9 cellular contexts compared by ENCODE assay signal in the genomic region with DNA sequence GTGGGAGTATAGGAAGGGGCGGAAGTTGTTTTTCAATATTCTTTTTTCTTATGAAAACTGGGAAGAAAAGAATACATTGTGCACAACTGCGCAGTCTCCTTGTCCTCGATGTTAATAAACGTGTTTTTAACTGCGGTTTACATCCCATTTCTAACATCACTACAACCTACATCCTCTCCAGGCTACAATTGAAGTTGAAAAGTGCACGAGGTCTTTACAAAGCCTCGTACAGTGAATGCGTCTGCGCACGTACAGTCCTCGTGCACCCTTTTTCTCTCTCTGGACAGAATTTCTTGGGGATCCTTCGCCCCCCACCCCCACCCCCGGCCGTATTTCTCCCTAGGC.
A peak's percentile ranks its signal among the peaks of the same experiment; 100 is the strongest.
DNase-seq lines count a peak whose midpoint lies in the region; ATAC-seq and TF ChIP-seq lines count a peak whose summit lies in the region.
"Had no signal": no experiment of that assay in that cellular context is flagged by ENCODE, and none has a peak within 500 bp of the region (broad histone marks: within the 10 kb centered on the region; RNA-seq: fewer than 3 reads in every experiment).

No MANE protein-coding gene starts in this region.

- peak overlapping the region; percentile 75 for H3K4me3 Mint-ChIP-seq in GM23338
- peak overlapping the region; percentile 56 for H3K4me3 Mint-ChIP-seq in activated CD8-positive, alpha-beta T cell treated with anti-CD3 and anti-CD28 coated beads, Interleukin-2, amount 10 ng/mL, durations not matched to agents 7 days and 5 days

- H3K27ac ChIP-seq in GM23338 (ENCODE audit: low read depth) (no peak overlapping the region), iPS-18a (ENCODE audit: low read length) (no peak overlapping the region), aorta (ENCODE audit: low read depth in 1 of 2, low read length in 2 of 2) (no peak overlapping the region)

- H3K4me2 ChIP-seq in GM23338 (peak overlapping the region; percentile 91), skeletal muscle satellite cell (ENCODE audit: low read length) (peak overlapping the region; percentile 89)

- ATAC-seq in GM23338 = no peak
- ATAC-seq in activated CD8-positive, alpha-beta T cell treated with anti-CD3 and anti-CD28 coated beads, Interleukin-2, amount 10 ng/mL, durations not matched to agents 7 days and 5 days = no peak
- ATAC-seq in aorta (ENCODE audit: low FRiP score) = no peak

- no peak for TF ChIP-seq CTCF in GM23338 (conservative IDR thresholded peaks at IDR 0.05; ENCODE audit: low read depth in 2 of 2)

- H3K79me2 ChIP-seq in GM23338 (replicated peaks; ENCODE audit: insufficient read depth) = no peaks in the 10 kb centered on the region

- peaks cover 42% of the 10 kb centered on the region for H3K27me3 ChIP-seq in GM23338 (ENCODE audit: insufficient read depth)
- H3K27me3 ChIP-seq in iPS-18a (ENCODE audit: control insufficient read depth, insufficient read depth, low read length) = peaks cover 36% of the 10 kb centered on the region
- H3K27me3 ChIP-seq in skeletal muscle satellite cell (ENCODE audit: control insufficient read depth, insufficient read depth, low read length) = peaks cover 20% of the 10 kb centered on the region
- no peaks in the 10 kb centered on the region for H3K27me3 ChIP-seq in aorta (ENCODE audit: control insufficient read depth in 1 of 2, insufficient read depth in 2 of 2, low read length in 1 of 2)

- intact Hi-C loops in aorta (cut with DNase I) = no loop called here

- peaks cover 6% of the 10 kb centered on the region; the same call in 1 of the 2 replicates for H3K9me2 ChIP-seq in GM23338 (ENCODE audit: insufficient read depth)

- peaks cover 6% of the 10 kb centered on the region for H3F3A ChIP-seq in GM23338 (replicated peaks; ENCODE audit: low read depth)

- CTCF ChIA-PET in activated CD8-positive, alpha-beta T cell treated with anti-CD3 and anti-CD28 coated beads, Interleukin-2, amount 10 ng/mL, durations not matched to agents 7 days and 5 days (lab: Charles Lee) = interaction anchor here (0.7 to 1.8 kb wide), 3 partner anchors 10 to 35 kb away, joined by 3 to 8 read pairs (median 3); no protein-coding TSS in a partner anchor

- peaks cover 27% of the 10 kb centered on the region for H3K27me3 Mint-ChIP-seq in GM23338 (ENCODE audit: insufficient read depth, low read depth, poor library complexity)
- peaks cover 26% of the 10 kb centered on the region for H3K27me3 Mint-ChIP-seq in activated CD8-positive, alpha-beta T cell treated with anti-CD3 and anti-CD28 coated beads, Interleukin-2, amount 10 ng/mL, durations not matched to agents 7 days and 5 days (ENCODE audit: low read depth)

- H3K9me3 ChIP-seq in iPS-18a (ENCODE audit: control insufficient read depth, low read depth, low read length) = peaks cover 5% of the 10 kb centered on the region
- H3K9me3 ChIP-seq in skeletal muscle satellite cell (replicated peaks; ENCODE audit: low read length) = no peaks in the 10 kb centered on the region
- H3K9me3 ChIP-seq in aorta (ENCODE audit: control insufficient read depth, low read length) = no peaks in the 10 kb centered on the region

- H3K36me3 ChIP-seq in GM23338 (ENCODE audit: insufficient read depth) (no peaks in the 10 kb centered on the region; the same call in 1 of the 2 replicates), iPS-18a (ENCODE audit: control insufficient read depth, low read depth, low read length) (no peaks in the 10 kb centered on the region), skeletal muscle satellite cell (ENCODE audit: insufficient read depth, low read length) (no peaks in the 10 kb centered on the region), aorta (ENCODE audit: control insufficient read depth in 1 of 2, insufficient read depth in 2 of 2, low read length in 1 of 2) (no peaks in the 10 kb centered on the region)

- POLR2A ChIA-PET in activated CD8-positive, alpha-beta T cell treated with anti-CD3 and anti-CD28 coated beads, Interleukin-2, amount 10 ng/mL, durations not matched to agents 7 days and 5 days (lab: Charles Lee) = no interaction called here

- peaks cover 9% of the 10 kb centered on the region; the same call in 1 of the 2 replicates for H3K4me1 ChIP-seq in GM23338 (ENCODE audit: insufficient read depth)
- peaks cover 5% of the 10 kb centered on the region for H3K4me1 ChIP-seq in iPS-18a (ENCODE audit: control insufficient read depth, low read depth, low read length)
- H3K4me1 ChIP-seq in skeletal muscle satellite cell (ENCODE audit: control insufficient read depth, insufficient read depth, low read length) = peaks cover 4% of the 10 kb centered on the region
- no peaks in the 10 kb centered on the region for H3K4me1 ChIP-seq in aorta (ENCODE audit: control insufficient read depth in 1 of 2, insufficient read depth in 2 of 2, low read length in 2 of 2)

- peak overlapping the region; percentile 99 for H2AFZ ChIP-seq in GM23338

- peaks cover 29% of the 10 kb centered on the region for H3K9me3 Mint-ChIP-seq in GM23338
- no peaks in the 10 kb centered on the region for H3K9me3 Mint-ChIP-seq in activated CD8-positive, alpha-beta T cell treated with anti-CD3 and anti-CD28 coated beads, Interleukin-2, amount 10 ng/mL, durations not matched to agents 7 days and 5 days (ENCODE audit: insufficient read depth)

- H3K4me1 Mint-ChIP-seq in GM23338 = peaks cover 14% of the 10 kb centered on the region
- peaks cover 11% of the 10 kb centered on the region for H3K4me1 Mint-ChIP-seq in activated CD8-positive, alpha-beta T cell treated with anti-CD3 and anti-CD28 coated beads, Interleukin-2, amount 10 ng/mL, durations not matched to agents 7 days and 5 days (ENCODE audit: low read depth)

- 19 to 25% methylated on average over 14 of the region's 14 CpGs for WGBS in aorta, 2 donors

- peak overlapping the region; percentile 66 for H3K4me3 ChIP-seq in GM23338
- H3K4me3 ChIP-seq in iPS-18a (ENCODE audit: low read length) = peak overlapping the region; percentile 60
- H3K4me3 ChIP-seq in skeletal muscle satellite cell (ENCODE audit: low read length) = peak overlapping the region; percentile 65
- peak overlapping the region in 1 of 2 donors; percentile 28 for H3K4me3 ChIP-seq in aorta (ENCODE audit: low read length in 2 of 2)
- H3K4me3 ChIP-seq: lung had no signal

- peaks cover 14% of the 10 kb centered on the region for H3K36me3 Mint-ChIP-seq in GM23338 (ENCODE audit: low read depth)
- H3K36me3 Mint-ChIP-seq in activated CD8-positive, alpha-beta T cell treated with anti-CD3 and anti-CD28 coated beads, Interleukin-2, amount 10 ng/mL, durations not matched to agents 7 days and 5 days (ENCODE audit: low read depth) = no peaks in the 10 kb centered on the region

- H3K9ac ChIP-seq in iPS-18a (ENCODE audit: low read length) (peak overlapping the region; percentile 4), skeletal muscle satellite cell (ENCODE audit: low read depth, low read length) (no peak overlapping the region)

- no peaks in the 10 kb centered on the region for H4K20me1 ChIP-seq in GM23338 (replicated peaks; ENCODE audit: insufficient read depth)

- no peak for DNase-seq in GM23338 (ENCODE audit: low spot score)
- DNase-seq in activated CD8-positive, alpha-beta T cell treated with anti-CD3 and anti-CD28 coated beads, Interleukin-2, amount 10 ng/mL, durations not matched to agents 7 days and 5 days = no peak
- DNase-seq in aorta = no peak
- no peak for DNase-seq in DMS 273 treated with DMSO at 0.1 percent for 48 hours (lab: John Stamatoyannopoulos, UW)
- no peak for DNase-seq in NCI-H2107 (lab: John Stamatoyannopoulos, UW)
- DNase-seq in LoVo (ENCODE audit: low spot score) = no peak

- H3K27ac Mint-ChIP-seq in GM23338 = no peak overlapping the region
- no peak overlapping the region for H3K27ac Mint-ChIP-seq in activated CD8-positive, alpha-beta T cell treated with anti-CD3 and anti-CD28 coated beads, Interleukin-2, amount 10 ng/mL, durations not matched to agents 7 days and 5 days

TF ChIP-seq in GM23338, 12 proteins besides CTCF, POLR2A, EP300 and RAD21 (continues in another document):
- TF ChIP-seq NANOG (IDR thresholded peaks at IDR 0.05; ENCODE audit: borderline replicate concordance) = no peak
- TF ChIP-seq EZH2 (IDR thresholded peaks at IDR 0.05; ENCODE audit: low read depth, unreplicated experiment) = no peak
- TF ChIP-seq, protein P1, sequence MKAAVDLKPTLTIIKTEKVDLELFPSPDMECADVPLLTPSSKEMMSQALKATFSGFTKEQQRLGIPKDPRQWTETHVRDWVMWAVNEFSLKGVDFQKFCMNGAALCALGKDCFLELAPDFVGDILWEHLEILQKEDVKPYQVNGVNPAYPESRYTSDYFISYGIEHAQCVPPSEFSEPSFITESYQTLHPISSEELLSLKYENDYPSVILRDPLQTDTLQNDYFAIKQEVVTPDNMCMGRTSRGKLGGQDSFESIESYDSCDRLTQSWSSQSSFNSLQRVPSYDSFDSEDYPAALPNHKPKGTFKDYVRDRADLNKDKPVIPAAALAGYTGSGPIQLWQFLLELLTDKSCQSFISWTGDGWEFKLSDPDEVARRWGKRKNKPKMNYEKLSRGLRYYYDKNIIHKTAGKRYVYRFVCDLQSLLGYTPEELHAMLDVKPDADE (IDR thresholded peaks at IDR 0.05) = no peak
- TF ChIP-seq POLR2AphosphoS5 (IDR thresholded peaks at IDR 0.05; ENCODE audit: low read depth) = no peak
- no peak for TF ChIP-seq JUNB (IDR thresholded peaks at IDR 0.05; ENCODE audit: unreplicated experiment)
